13 cellular contexts compared by ENCODE assay signal in the genomic region with DNA sequence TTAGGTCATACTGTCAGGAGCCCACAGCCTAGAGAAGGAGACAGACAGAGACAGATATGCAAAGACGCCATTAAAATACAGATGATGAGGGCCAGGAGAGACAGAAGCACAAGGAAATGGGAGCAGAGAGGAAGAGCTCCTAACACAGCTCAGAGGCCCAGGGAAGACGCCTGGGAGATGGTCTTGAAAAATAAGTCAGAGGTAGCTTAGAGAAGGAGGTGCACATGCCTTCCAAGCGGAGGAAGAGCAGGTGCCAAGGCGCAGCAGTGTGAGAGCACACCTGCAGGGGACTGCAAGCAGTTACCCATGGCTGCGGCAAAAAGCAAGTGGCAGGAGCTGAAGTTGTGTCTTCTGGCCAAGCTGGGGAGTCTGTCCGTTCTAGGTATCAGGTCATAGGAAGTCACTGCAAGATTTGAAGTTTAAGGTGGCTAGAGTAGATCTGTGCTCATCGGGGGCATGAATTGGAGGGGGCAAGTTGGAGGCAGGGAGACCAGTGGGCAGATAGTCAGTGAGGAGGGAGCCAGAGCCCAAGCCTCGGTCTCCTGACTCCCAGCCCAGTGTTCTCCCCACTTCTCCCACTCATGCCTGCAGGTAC. TPM values are rescaled to one million over a fixed set of nuclear protein-coding genes. Genes with fewer than 3 reads are reported as not detected.
"Had no signal": no experiment of that assay in that cellular context is flagged by ENCODE, and none has a peak within 500 bp of the region (broad histone marks: within the 10 kb centered on the region; RNA-seq: fewer than 3 reads in every experiment).

No MANE protein-coding gene starts in this region.

- DNase-seq: activated CD4-positive, alpha-beta T cell treated with anti-CD3 and anti-CD28 coated beads for 48 hours; activated CD8-positive, alpha-beta memory T cell treated with anti-CD3 and anti-CD28 coated beads, Interleukin-2, amount 50 U/mL, for 48 hours; activated CD8-positive, alpha-beta T cell treated with anti-CD3 and anti-CD28 coated beads, Interleukin-2, amount 10 ng/mL, durations not matched to agents 7 days and 5 days; central memory CD4-positive, alpha-beta T cell; immature natural killer cell; stimulated activated CD4-positive, alpha-beta T cell treated with anti-CD3 and anti-CD28 coated beads, Interleukin-2, amount 100 ng/mL, for 48 hours; upper lobe of left lung had no signal

- H3K4me3 Mint-ChIP-seq: activated CD8-positive, alpha-beta T cell treated with anti-CD3 and anti-CD28 coated beads, Interleukin-2, amount 10 ng/mL, durations not matched to agents 7 days and 5 days had no signal

- H3K9me3 ChIP-seq: adrenal gland, upper lobe of left lung had no signal

- H3K27ac Mint-ChIP-seq: activated CD8-positive, alpha-beta T cell treated with anti-CD3 and anti-CD28 coated beads, Interleukin-2, amount 10 ng/mL, durations not matched to agents 7 days and 5 days; activated T-helper 1 cell treated with anti-CD3 and anti-CD28 coated beads, Interleukin-12 subunit alpha, Interleukin-12 subunit beta, Interleukin-2, Interleukin-4 antibody, amounts not matched to agents 30 ng/mL and 10 ng/mL and 1 ng/mL, durations not matched to agents 14 hours and 24 hours and 36 hours; immature natural killer cell; naive thymus-derived CD4-positive, alpha-beta T cell had no signal

- H3K36me3 ChIP-seq: adrenal gland, upper lobe of left lung had no signal

- H3K4me3 ChIP-seq: lung had no signal

- H3K27ac ChIP-seq: adrenal gland, upper lobe of left lung had no signal

- H3K9me3 Mint-ChIP-seq: activated T-helper 1 cell treated with anti-CD3 and anti-CD28 coated beads, Interleukin-12 subunit alpha, Interleukin-12 subunit beta, Interleukin-2, Interleukin-4 antibody, amounts not matched to agents 30 ng/mL and 10 ng/mL and 1 ng/mL, durations not matched to agents 14 hours and 24 hours and 36 hours; immature natural killer cell had no signal

RNA-seq across cellular contexts. Expression of a gene that starts 1.3 kb away (rescaled TPM):
- total RNA-seq: activated CD8-positive, alpha-beta T cell treated with anti-CD3 and anti-CD28 coated beads, Interleukin-2, amount 10 ng/mL, durations not matched to agents 7 days and 5 days; activated T-helper 1 cell treated with anti-CD3 and anti-CD28 coated beads, Interleukin-12 subunit alpha, Interleukin-12 subunit beta, Interleukin-2, Interleukin-4 antibody, amounts not matched to agents 30 ng/mL and 10 ng/mL and 1 ng/mL, durations not matched to agents 14 hours and 24 hours and 36 hours; mononuclear cell; naive thymus-derived CD4-positive, alpha-beta T cell; T-helper 1 cell treated with Interleukin-12 subunit alpha and Interleukin-12 subunit beta and Interleukin-4 antibody, amounts not matched to agents 30 ng/mL and 1 ng/mL, for 36 hours had no signal
- polyA plus RNA-seq: immature natural killer cell; naive thymus-derived CD4-positive, alpha-beta T cell had no signal
